Comparison of ENCODE assay signal across 9 cellular contexts in genomic region chr2:105798595-105798994, GRCh38. TPM values are rescaled to one million over a fixed set of nuclear protein-coding genes. Genes with fewer than 3 reads are reported as not detected.
DNase-seq lines count a peak whose midpoint lies in the region; ATAC-seq and TF ChIP-seq lines count a peak whose summit lies in the region.
"Had no signal": no experiment of that assay in that cellular context is flagged by ENCODE, and none has a peak within 500 bp of the region (broad histone marks: within the 10 kb centered on the region; RNA-seq: fewer than 3 reads in every experiment).

No MANE protein-coding gene starts in this region.

- peak; percentile 19 for ATAC-seq in stimulated activated naive CD8-positive, alpha-beta T cell treated with anti-CD3 and anti-CD28 coated beads, Interleukin-15, Interleukin-2, amounts not matched to agents 100 U/mL and 50 U/mL, for 24 hours
- ATAC-seq in HG03520 (IDR thresholded peaks at IDR 0.05; ENCODE audit: unreplicated experiment) (no peak), heart left ventricle (no peak)
- ATAC-seq: A549 had no signal

- H3K36me3 ChIP-seq in Loucy (ENCODE audit: insufficient read depth, low read length) (no peaks in the 10 kb centered on the region), heart left ventricle (no peaks in the 10 kb centered on the region)

- H3K79me2 ChIP-seq in Loucy (ENCODE audit: insufficient read depth, low read length): peaks cover 87% of the 10 kb centered on the region

- H3K36me3 Mint-ChIP-seq in activated CD4-positive, alpha-beta T cell treated with anti-CD3 and anti-CD28 coated beads, Interleukin-2, amount 10 ng/mL, durations not matched to agents 24 days and 14 days (ENCODE audit: low read depth): peaks cover 30% of the 10 kb centered on the region
- peaks cover 13% of the 10 kb centered on the region for H3K36me3 Mint-ChIP-seq in activated naive CD8-positive, alpha-beta T cell

- no peaks in the 10 kb centered on the region for H3K9me2 ChIP-seq in Loucy (replicated peaks; ENCODE audit: low read depth, low read length)

- H3K27me3 ChIP-seq in Loucy (ENCODE audit: insufficient read depth, low read length, poor library complexity, severe bottlenecking) (no peaks in the 10 kb centered on the region), heart left ventricle (no peaks in the 10 kb centered on the region)

- intact Hi-C loops in activated CD4-positive, alpha-beta T cell treated with anti-CD3 and anti-CD28 coated beads, Interleukin-2, amount 10 ng/mL, durations not matched to agents 24 days and 14 days (cut with micrococcal nuclease): loop anchor here (1.0 to 5.0 kb wide), 6 partner anchors 39 to 394 kb away; partner anchors contain the start of gene UXS1
- intact Hi-C loops in heart left ventricle (cut with DNase I): loop anchor here in 1 of 10 donors (10.0 kb wide), 1 partner anchor 226 kb away; no protein-coding TSS in a partner anchor

- H3K4me1 Mint-ChIP-seq in activated CD4-positive, alpha-beta T cell treated with anti-CD3 and anti-CD28 coated beads, Interleukin-2, amount 10 ng/mL, durations not matched to agents 24 days and 14 days: peaks cover 78% of the 10 kb centered on the region
- H3K4me1 Mint-ChIP-seq in activated naive CD8-positive, alpha-beta T cell (ENCODE audit: low read depth): peaks cover 94% of the 10 kb centered on the region

- peak overlapping the region; percentile 74 for H3K4me2 ChIP-seq in Loucy (ENCODE audit: low read depth, low read length, poor library complexity, severe bottlenecking)
- H3K4me2 ChIP-seq: A549 had no signal

- H3K27ac Mint-ChIP-seq in activated CD4-positive, alpha-beta T cell treated with anti-CD3 and anti-CD28 coated beads, Interleukin-2, amount 10 ng/mL, durations not matched to agents 24 days and 14 days: peak overlapping the region; percentile 93
- H3K27ac Mint-ChIP-seq in activated naive CD8-positive, alpha-beta T cell: peak overlapping the region; percentile 98

- H3K9me3 Mint-ChIP-seq in activated CD4-positive, alpha-beta T cell treated with anti-CD3 and anti-CD28 coated beads, Interleukin-2, amount 10 ng/mL, durations not matched to agents 24 days and 14 days: no peaks in the 10 kb centered on the region
- no peaks in the 10 kb centered on the region for H3K9me3 Mint-ChIP-seq in activated naive CD8-positive, alpha-beta T cell (ENCODE audit: low read depth)

- H3K27me3 Mint-ChIP-seq in activated CD4-positive, alpha-beta T cell treated with anti-CD3 and anti-CD28 coated beads, Interleukin-2, amount 10 ng/mL, durations not matched to agents 24 days and 14 days: no peaks in the 10 kb centered on the region
- no peaks in the 10 kb centered on the region for H3K27me3 Mint-ChIP-seq in activated naive CD8-positive, alpha-beta T cell

- peak overlapping the region in 6 of 12 donors; percentile 1 to 83 (median 8) for H3K27ac ChIP-seq in heart left ventricle
- H3K27ac ChIP-seq: A549 had no signal

- H3K9me3 ChIP-seq in Loucy (ENCODE audit: insufficient read depth, low read depth, low read length) (no peaks in the 10 kb centered on the region), heart left ventricle (no peaks in the 10 kb centered on the region)
- H3K9me3 ChIP-seq: A549 had no signal

- no peak for TF ChIP-seq POLR2A in heart left ventricle (IDR thresholded peaks at IDR 0.05)

- WGBS in heart left ventricle, 4 donors: 74 to 84% (median 79%) methylated on average over 2 of the region's 2 CpGs

- peaks cover 12% of the 10 kb centered on the region; the same call in 1 of the 2 replicates for H3F3A ChIP-seq in Loucy (ENCODE audit: low read depth)

- no peak overlapping the region for H2AFZ ChIP-seq in Loucy (ENCODE audit: low read length)

- H3K4me1 ChIP-seq in Loucy (ENCODE audit: insufficient read depth, low read length, poor library complexity, severe bottlenecking) (peaks cover 82% of the 10 kb centered on the region), heart left ventricle (peaks cover 10 to 98% (median 76%) of the 10 kb centered on the region in 12 donors)
- H3K4me1 ChIP-seq: A549 had no signal

- DNase-seq in activated CD4-positive, alpha-beta T cell treated with anti-CD3 and anti-CD28 coated beads, Interleukin-2, amount 10 ng/mL, durations not matched to agents 24 days and 14 days: peak; percentile 80
- DNase-seq in activated CD4-positive, alpha-beta T cell treated with anti-CD3 and anti-CD28 coated beads for 1 hour: no peak
- DNase-seq in stimulated activated naive CD8-positive, alpha-beta T cell treated with anti-CD3 and anti-CD28 coated beads, Interleukin-15, Interleukin-2, amounts not matched to agents 100 U/mL and 50 U/mL, for 24 hours: peak; percentile 42
- DNase-seq in SW 1271 (lab: John Stamatoyannopoulos, UW): no peak
- no peak for DNase-seq in heart left ventricle

- H3K4me3 ChIP-seq in Loucy (ENCODE audit: low read length, poor library complexity, severe bottlenecking) (peak overlapping the region; percentile 29), heart left ventricle (no peak overlapping the region)
- H3K4me3 ChIP-seq: A549 had no signal

- H4K20me1 ChIP-seq in Loucy (ENCODE audit: insufficient read depth, low read length, poor library complexity, severe bottlenecking): no peaks in the 10 kb centered on the region

- H3K4me3 Mint-ChIP-seq in activated CD4-positive, alpha-beta T cell treated with anti-CD3 and anti-CD28 coated beads, Interleukin-2, amount 10 ng/mL, durations not matched to agents 24 days and 14 days: peak overlapping the region; percentile 63
- peak overlapping the region; percentile 88 for H3K4me3 Mint-ChIP-seq in activated naive CD8-positive, alpha-beta T cell

- H3K9ac ChIP-seq in Loucy (ENCODE audit: low read depth, low read length, poor library complexity, severe bottlenecking): peak overlapping the region; percentile 59

- no peak for TF ChIP-seq CTCF in Loucy (conservative IDR thresholded peaks at IDR 0.05; ENCODE audit: low read length)
- TF ChIP-seq CTCF in heart left ventricle (IDR thresholded peaks at IDR 0.05): no peak

RNA-seq across cellular contexts. Expression of gene NCK2, which starts 53.9 kb away (rescaled TPM):
- 85.8 and 86.2 TPM in 2 replicates for total RNA-seq in activated CD4-positive, alpha-beta T cell treated with anti-CD3 and anti-CD28 coated beads, Interleukin-2, amount 10 ng/mL, durations not matched to agents 24 days and 14 days
- 10 to 100 TPM; 28.4 to 54.2 (median 35.0) TPM for total RNA-seq in heart left ventricle
- polyA plus RNA-seq in heart left ventricle: 10 to 100 TPM; 22.6 to 23.9 TPM

Comparison
In these comparisons a context has a peak if more than half of its experiments do, and no peak if none do; other contexts are left out.
1. DNase-seq: peak in activated CD4-positive, alpha-beta T cell treated with anti-CD3 and anti-CD28 coated beads, Interleukin-2, amount 10 ng/mL, durations not matched to agents 24 days and 14 days (single experiment) and stimulated activated naive CD8-positive, alpha-beta T cell treated with anti-CD3 and anti-CD28 coated beads, Interleukin-15, Interleukin-2, amounts not matched to agents 100 U/mL and 50 U/mL, for 24 hours (single experiment); none in activated CD4-positive, alpha-beta T cell treated with anti-CD3 and anti-CD28 coated beads for 1 hour (single experiment), SW 1271 (0 of 2) and heart left ventricle (0 of 5).